ENCODE assay signal across 1 cellular context in genomic region chr15:82312611-82313349, GRCh38.
TF ChIP-seq lines count a peak whose summit lies in the region.

No MANE protein-coding gene starts in this region.

TF ChIP-seq in IMR-90, 13 proteins besides CTCF, POLR2A, EP300 and RAD21 (continued from another document):
- TF ChIP-seq, protein P1, sequence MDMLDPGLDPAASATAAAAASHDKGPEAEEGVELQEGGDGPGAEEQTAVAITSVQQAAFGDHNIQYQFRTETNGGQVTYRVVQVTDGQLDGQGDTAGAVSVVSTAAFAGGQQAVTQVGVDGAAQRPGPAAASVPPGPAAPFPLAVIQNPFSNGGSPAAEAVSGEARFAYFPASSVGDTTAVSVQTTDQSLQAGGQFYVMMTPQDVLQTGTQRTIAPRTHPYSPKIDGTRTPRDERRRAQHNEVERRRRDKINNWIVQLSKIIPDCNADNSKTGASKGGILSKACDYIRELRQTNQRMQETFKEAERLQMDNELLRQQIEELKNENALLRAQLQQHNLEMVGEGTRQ (IDR thresholded peaks at IDR 0.05; ENCODE audit: low read depth, low read length): no peak
- no peak for TF ChIP-seq CHD1 (IDR thresholded peaks at IDR 0.05; ENCODE audit: low read depth, low read length)
- no peak for TF ChIP-seq FOS (IDR thresholded peaks at IDR 0.05; ENCODE audit: low read depth, low read length)
